In genomic region chr1:156082111-156083091, GRCh38 we compare ENCODE assay signal across 1 cellular context.
TF ChIP-seq lines count a peak whose summit lies in the region.

Gene MEX3A (minus strand): TSS chr1:156082465. CDS start chr1:156081998, 467 bp downstream.

TF ChIP-seq in SK-N-SH, 30 proteins besides CTCF, POLR2A, EP300 and RAD21 (continued from another document):
- TF ChIP-seq PBX3 (IDR thresholded peaks at IDR 0.05): peak; percentile 36; the same call in 1 of the 2 replicates
